23 cellular contexts compared by ENCODE assay signal in the genomic region with DNA sequence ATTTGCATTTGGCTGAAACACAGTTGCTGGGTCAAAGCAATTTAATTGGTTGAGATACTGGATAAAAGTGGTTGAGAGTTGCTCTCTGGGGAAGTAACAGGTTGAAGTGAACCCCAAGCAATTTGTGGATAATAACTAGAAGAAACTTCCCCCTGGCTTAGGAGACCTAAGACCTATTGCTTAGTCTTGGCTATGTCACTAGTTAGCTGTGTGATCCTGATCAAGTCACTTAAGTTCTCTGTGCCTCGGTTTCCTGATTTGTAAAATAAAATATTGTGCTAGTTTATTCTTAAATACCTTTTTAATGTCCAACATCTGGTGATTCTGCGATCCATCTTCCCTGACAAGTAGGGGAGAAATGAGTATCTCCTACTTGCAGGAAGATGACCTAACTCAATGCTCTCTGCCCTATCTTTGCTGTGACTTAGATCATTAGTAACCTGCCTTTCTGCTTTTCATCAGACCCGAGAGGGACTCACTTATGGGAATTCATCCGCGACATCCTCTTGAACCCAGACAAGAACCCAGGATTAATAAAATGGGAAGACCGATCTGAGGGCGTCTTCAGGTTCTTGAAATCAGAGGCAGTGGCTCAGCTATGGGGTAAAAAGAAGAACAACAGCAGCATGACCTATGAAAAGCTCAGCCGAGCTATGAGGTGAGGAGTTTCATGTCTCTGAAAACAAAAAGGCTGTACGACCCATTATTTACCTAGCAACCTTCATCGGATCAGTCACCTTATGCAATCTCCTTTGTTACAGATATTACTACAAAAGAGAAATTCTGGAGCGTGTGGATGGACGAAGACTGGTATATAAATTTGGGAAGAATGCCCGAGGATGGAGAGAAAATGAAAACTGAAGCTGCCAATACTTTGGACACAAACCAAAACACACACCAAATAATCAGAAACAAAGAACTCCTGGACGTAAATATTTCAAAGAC. TPM values are rescaled to one million over a fixed set of nuclear protein-coding genes. Genes with fewer than 3 reads are reported as not detected.
"Had no signal": no experiment of that assay in that cellular context is flagged by ENCODE, and none has a peak within 500 bp of the region (broad histone marks: within the 10 kb centered on the region; RNA-seq: fewer than 3 reads in every experiment).

No MANE protein-coding gene starts in this region.

- H3K36me3 ChIP-seq: SJCRH30 had no signal

- H3K4me3 Mint-ChIP-seq: activated CD8-positive, alpha-beta memory T cell treated with anti-CD3 and anti-CD28 coated beads, Interleukin-2, amount 10 ng/mL, durations not matched to agents 7 days and 5 days; activated naive CD4-positive, alpha-beta T cell treated with anti-CD3 and anti-CD28 coated beads for 36 hours; activated naive CD8-positive, alpha-beta T cell treated with anti-CD3 and anti-CD28 coated beads for 36 hours; activated T-cell treated with anti-CD3 and anti-CD28 coated beads, Interleukin-2, amount 50 U/mL, for 4 hours; T-helper 1 cell treated with Interleukin-12 subunit alpha and Interleukin-12 subunit beta and Interleukin-4 antibody, amounts not matched to agents 30 μg/mL and 1 μg/mL, for 36 hours; WTC11 had no signal

- DNase-seq: activated CD4-positive, alpha-beta T cell treated with anti-CD3 and anti-CD28 coated beads for 48 hours; activated CD4-positive, alpha-beta T cell treated with anti-CD3 and anti-CD28 coated beads, Interleukin-2, amount 50 U/mL, for 4 hours; activated CD4-positive, CD25-positive, alpha-beta regulatory T cell treated with anti-CD3 and anti-CD28 coated beads, Interleukin-2, amount 50 U/mL, for 72 hours; activated CD8-positive, alpha-beta memory T cell treated with anti-CD3 and anti-CD28 coated beads, Interleukin-2, amount 10 ng/mL, durations not matched to agents 7 days and 5 days; activated effector memory CD4-positive, alpha-beta T cell treated with anti-CD3 and anti-CD28 coated beads, Interleukin-2, amount 50 U/mL, for 16 hours; activated naive CD4-positive, alpha-beta T cell treated with anti-CD3 and anti-CD28 coated beads for 36 hours; activated naive CD8-positive, alpha-beta T cell treated with anti-CD3 and anti-CD28 coated beads for 36 hours; activated T-cell treated with anti-CD3 and anti-CD28 coated beads, Interleukin-2, amount 50 U/mL, for 4 hours; cerebellar nuclear complex; NCI-H1092; NCI-H1417; NCI-H1930; NCI-H345; NCI-H510A; NCI-H526 treated with DMSO at 0.1 percent for 48 hours; Peyer's patch; Right ventricle myocardium superior; SJCRH30 had no signal

- H3K36me3 Mint-ChIP-seq: activated naive CD8-positive, alpha-beta T cell treated with anti-CD3 and anti-CD28 coated beads for 36 hours had no signal

- H3K4me1 ChIP-seq: SJCRH30 had no signal

- H3K27ac Mint-ChIP-seq: activated CD8-positive, alpha-beta memory T cell treated with anti-CD3 and anti-CD28 coated beads, Interleukin-2, amount 10 ng/mL, durations not matched to agents 7 days and 5 days; activated naive CD4-positive, alpha-beta T cell treated with anti-CD3 and anti-CD28 coated beads for 36 hours; activated naive CD8-positive, alpha-beta T cell treated with anti-CD3 and anti-CD28 coated beads for 36 hours; T-helper 1 cell treated with Interleukin-12 subunit alpha and Interleukin-12 subunit beta and Interleukin-4 antibody, amounts not matched to agents 30 μg/mL and 1 μg/mL, for 36 hours; WTC11 had no signal

- H3K4me2 ChIP-seq: KMS-11 had no signal

- H3K27ac ChIP-seq: KMS-11, Peyer's patch, RWPE1, SJCRH30 had no signal

- FAIRE-seq: colon had no signal

- H3K27me3 ChIP-seq: Peyer's patch, SJCRH30 had no signal

- H3K4me3 ChIP-seq: Peyer's patch, SJCRH30 had no signal

- H3K9me3 ChIP-seq: Peyer's patch, SJCRH30 had no signal

- H3K9me3 Mint-ChIP-seq: activated naive CD4-positive, alpha-beta T cell treated with anti-CD3 and anti-CD28 coated beads for 36 hours; activated naive CD8-positive, alpha-beta T cell treated with anti-CD3 and anti-CD28 coated beads for 36 hours; activated T-cell treated with anti-CD3 and anti-CD28 coated beads, Interleukin-2, amount 50 U/mL, for 4 hours; T-helper 1 cell treated with Interleukin-12 subunit alpha and Interleukin-12 subunit beta and Interleukin-4 antibody, amounts not matched to agents 30 μg/mL and 1 μg/mL, for 36 hours had no signal

- H3K4me1 Mint-ChIP-seq: activated CD8-positive, alpha-beta memory T cell treated with anti-CD3 and anti-CD28 coated beads, Interleukin-2, amount 10 ng/mL, durations not matched to agents 7 days and 5 days had no signal

- ATAC-seq: activated CD8-positive, alpha-beta memory T cell treated with anti-CD3 and anti-CD28 coated beads, Interleukin-2, amount 10 ng/mL, durations not matched to agents 7 days and 5 days; activated T-cell treated with anti-CD3 and anti-CD28 coated beads, Interleukin-2, amount 50 U/mL, for 4 hours; WTC11 had no signal

- H3K9ac ChIP-seq: KMS-11 had no signal

RNA-seq across cellular contexts. Expression of a gene that starts 37.5 kb away (rescaled TPM):
- total RNA-seq: activated naive CD4-positive, alpha-beta T cell treated with anti-CD3 and anti-CD28 coated beads for 36 hours; activated naive CD8-positive, alpha-beta T cell treated with anti-CD3 and anti-CD28 coated beads for 36 hours; SJCRH30 had no signal
